8 cellular contexts compared by ENCODE assay signal in the genomic region with DNA sequence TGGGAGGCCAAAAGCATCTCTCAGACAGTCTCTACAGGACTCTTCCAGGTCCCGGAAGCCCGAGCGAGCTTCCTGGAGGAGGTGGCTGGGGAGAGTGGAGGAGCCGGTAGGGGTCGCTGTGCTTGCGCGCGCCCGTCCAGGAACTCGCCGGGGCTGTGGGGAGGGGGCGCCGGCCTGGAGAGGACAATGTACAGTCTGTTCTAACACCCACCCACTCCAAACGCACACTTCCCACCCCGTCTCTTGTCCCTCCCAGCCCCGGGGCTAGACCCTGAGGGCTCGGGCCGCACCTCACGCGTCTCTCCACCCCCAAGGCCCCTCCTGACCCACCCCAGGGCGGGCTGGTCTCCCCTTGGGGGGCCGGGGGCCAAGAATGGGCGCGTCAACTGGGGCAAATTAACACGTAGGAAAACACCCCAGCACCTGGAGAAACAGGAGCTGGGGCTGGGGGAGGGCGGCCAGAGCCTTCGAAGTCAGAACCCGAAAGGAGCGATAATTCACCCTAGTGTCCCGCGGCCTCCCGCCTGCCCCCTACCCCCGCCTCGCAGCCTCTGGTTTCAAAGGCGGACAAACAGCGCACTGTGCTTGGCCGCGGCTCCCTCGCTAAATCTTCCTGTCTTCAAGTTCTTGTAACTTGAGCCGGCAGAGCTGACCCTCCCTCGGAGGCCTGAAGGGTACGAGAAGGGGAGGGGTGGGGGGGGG.
A peak's percentile ranks its signal among the peaks of the same experiment; 100 is the strongest.
DNase-seq lines count a peak whose midpoint lies in the region; ATAC-seq and TF ChIP-seq lines count a peak whose summit lies in the region.

No MANE protein-coding gene starts in this region.

- DNase-seq in AG09319 (ENCODE audit: extremely low read depth, low read depth) = no peak
- DNase-seq in HFF-Myc (ENCODE audit: extremely low read depth, low read depth) = no peak
- no peak for DNase-seq in brain microvascular endothelial cell
- no peak for DNase-seq in A172 (ENCODE audit: low spot score)
- no peak for DNase-seq in NK-92 treated with Interleukin-12 subunit alpha and Interleukin-12 subunit beta, amount 100 ng/mL, for 24 hours (lab: John Stamatoyannopoulos, UW)

- no peaks in the 10 kb centered on the region for H3K36me3 ChIP-seq in brain microvascular endothelial cell (replicated peaks)
- no peaks in the 10 kb centered on the region for H3K36me3 ChIP-seq in mesodermal cell (ENCODE audit: control insufficient read depth, insufficient read depth, low read length)

- WGBS in mesodermal cell (ENCODE audit: insufficient coverage in 2 of 2), 2 experiments = 3 to 4% methylated on average over 5 to 12 of the region's 42 CpGs

- H3K27ac ChIP-seq in brain microvascular endothelial cell (no peak overlapping the region), mesodermal cell (ENCODE audit: low read depth, low read length, severe bottlenecking) (peak overlapping the region; percentile 94)

- H3K4me1 ChIP-seq in mesodermal cell (ENCODE audit: control insufficient read depth, insufficient read depth, low read length, poor library complexity, severe bottlenecking) = peaks cover 21% of the 10 kb centered on the region

- H3K4me3 ChIP-seq in HFF-Myc (replicated peaks; ENCODE audit: low read depth, low read length) = no peak overlapping the region
- peak overlapping the region; percentile 17 for H3K4me3 ChIP-seq in brain microvascular endothelial cell (ENCODE audit: low read depth, low read length)
- peak overlapping the region; percentile 33 for H3K4me3 ChIP-seq in mesodermal cell (ENCODE audit: extremely low read depth, insufficient read depth, low read length, poor library complexity, severe bottlenecking)

- TF ChIP-seq POLR2A in GM18505 (IDR thresholded peaks at IDR 0.05; ENCODE audit: borderline replicate concordance, extremely low read depth, insufficient read depth, insufficient read length) = no peak

- H3K27me3 ChIP-seq in brain microvascular endothelial cell (replicated peaks) = peaks cover 9% of the 10 kb centered on the region

- TF ChIP-seq CTCF in AG09319 (IDR thresholded peaks at IDR 0.05; ENCODE audit: low read depth, low read length) (peak; percentile 35), HFF-Myc (IDR thresholded peaks at IDR 0.05; ENCODE audit: low read depth, low read length, missing control alignments) (peak; percentile 73), brain microvascular endothelial cell (IDR thresholded peaks at IDR 0.05; ENCODE audit: low read depth, low read length, missing control alignments) (peak; percentile 79)

- no peaks in the 10 kb centered on the region for H3K9me3 ChIP-seq in mesodermal cell (ENCODE audit: control insufficient read depth, low read length)

- no peak for ATAC-seq in GM18505 (IDR thresholded peaks at IDR 0.05; ENCODE audit: unreplicated experiment)
- no peak for ATAC-seq in HG02798 (IDR thresholded peaks at IDR 0.05; ENCODE audit: poor library complexity, unreplicated experiment)

- in situ Hi-C loops in brain microvascular endothelial cell (cut with HindIII; ENCODE audit: low pct_ligation_motif_present, low sequenced_read_pairs) = no loop called here
